ENCODE assay signal across 8 cellular contexts in genomic region chr11:1310772-1311468, GRCh38. TPM values are rescaled to one million over a fixed set of nuclear protein-coding genes. Genes with fewer than 3 reads are reported as not detected.
DNase-seq lines count a peak whose midpoint lies in the region; TF ChIP-seq lines count a peak whose summit lies in the region.

No MANE protein-coding gene starts in this region.

- H3K4me3 ChIP-seq in skeletal muscle tissue (ENCODE audit: low read length in 3 of 3) (peak overlapping the region; percentile 75 to 94 (median 88)), tibial artery (no peak overlapping the region)

- peak overlapping the region; percentile 66 to 92 (median 87) for H3K27ac Mint-ChIP-seq in brain

- peaks cover 26 to 41% (median 30%) of the 10 kb centered on the region in 5 experiments for H3K9me3 Mint-ChIP-seq in brain

- H3K9me3 ChIP-seq in skeletal muscle tissue (ENCODE audit: control insufficient read depth in 3 of 3, low read length in 3 of 3) (peaks cover 0 to 4% (median 0%) of the 10 kb centered on the region in 3 donors), tibial artery (peaks cover 0 to 3% (median 0%) of the 10 kb centered on the region in 3 donors)

- peaks cover under 1 to 6% (median 6%) of the 10 kb centered on the region in 3 donors for H3K36me3 ChIP-seq in skeletal muscle tissue (ENCODE audit: control insufficient read depth in 3 of 3, insufficient read depth in 3 of 3, low read length in 3 of 3)
- H3K36me3 ChIP-seq in tibial artery = peaks cover 0 to 10% (median 1%) of the 10 kb centered on the region in 3 donors

- H3K9ac ChIP-seq in skeletal muscle tissue (ENCODE audit: low read depth in 1 of 3, low read length in 3 of 3) = peak overlapping the region; percentile 95 to 97 (median 96)

- peaks cover 8% of the 10 kb centered on the region for H3K36me3 Mint-ChIP-seq in brain

- H3K4me3 Mint-ChIP-seq in brain = peak overlapping the region; percentile 79 to 86 (median 83)

- H3K27ac ChIP-seq in skeletal muscle tissue (ENCODE audit: low read depth, low read length) = peak overlapping the region; percentile 90
- H3K27ac ChIP-seq in tibial artery = no peak overlapping the region

- peaks cover 28 to 33% (median 29%) of the 10 kb centered on the region in 3 donors for H3K4me1 ChIP-seq in skeletal muscle tissue (ENCODE audit: control insufficient read depth in 3 of 3, insufficient read depth in 3 of 3, low read length in 3 of 3)
- H3K4me1 ChIP-seq in tibial artery = peaks cover 0 to 39% (median 34%) of the 10 kb centered on the region in 4 donors

- no peak for TF ChIP-seq CTCF in GM10266 (IDR thresholded peaks at IDR 0.05; ENCODE audit: control insufficient read depth, insufficient read depth, low read depth, missing control alignments)
- TF ChIP-seq CTCF in brain (conservative IDR thresholded peaks at IDR 0.05) = no peak
- no peak for TF ChIP-seq CTCF in tibial artery (IDR thresholded peaks at IDR 0.05)

- intact Hi-C loops in tibial artery (cut with DNase I; ENCODE audit: low total_unique reads) = loop anchor here (2.0 kb wide), 1 partner anchor 26 kb away; no protein-coding TSS in a partner anchor

- peaks cover 27% of the 10 kb centered on the region for H3K27me3 Mint-ChIP-seq in brain

- H3K27me3 ChIP-seq in skeletal muscle tissue (ENCODE audit: control insufficient read depth in 3 of 3, insufficient read depth in 3 of 3, low read length in 3 of 3) (no peaks in the 10 kb centered on the region), tibial artery (no peaks in the 10 kb centered on the region)

- DNase-seq in GM10266 (ENCODE audit: extremely low spot score) (peak; percentile 56), RKO (ENCODE audit: low spot score) (peak; percentile 84), tibial artery (no peak), retina (no peak), kidney glomerular epithelial cell (lab: John Stamatoyannopoulos, UW) (no peak), NCI-H345 treated with DMSO at 0.1 percent for 48 hours (lab: John Stamatoyannopoulos, UW; ENCODE audit: unreplicated experiment) (no peak)

- peaks cover 35% of the 10 kb centered on the region for H3K4me1 Mint-ChIP-seq in brain

RNA-seq across cellular contexts. Expression of gene TOLLIP, which starts 1.5 kb away (rescaled TPM):
- 58.5 TPM for polyA plus RNA-seq in brain (ENCODE audit: insufficient read depth, low read depth, low replicate concordance)
- 8.9 TPM for total RNA-seq in skeletal muscle tissue

Comparison
In these comparisons a context has a peak if more than half of its experiments do, and no peak if none do; other contexts are left out.
1. DNase-seq: peak in GM10266 (single experiment) and RKO (single experiment); none in tibial artery (0 of 2), retina (single experiment), kidney glomerular epithelial cell (single experiment) and NCI-H345 treated with DMSO at 0.1 percent for 48 hours (single experiment).
2. H3K4me3 ChIP-seq: peak in skeletal muscle tissue (3 of 3); none in tibial artery (0 of 2).